22 cellular contexts compared by ENCODE assay signal in the genomic region with DNA sequence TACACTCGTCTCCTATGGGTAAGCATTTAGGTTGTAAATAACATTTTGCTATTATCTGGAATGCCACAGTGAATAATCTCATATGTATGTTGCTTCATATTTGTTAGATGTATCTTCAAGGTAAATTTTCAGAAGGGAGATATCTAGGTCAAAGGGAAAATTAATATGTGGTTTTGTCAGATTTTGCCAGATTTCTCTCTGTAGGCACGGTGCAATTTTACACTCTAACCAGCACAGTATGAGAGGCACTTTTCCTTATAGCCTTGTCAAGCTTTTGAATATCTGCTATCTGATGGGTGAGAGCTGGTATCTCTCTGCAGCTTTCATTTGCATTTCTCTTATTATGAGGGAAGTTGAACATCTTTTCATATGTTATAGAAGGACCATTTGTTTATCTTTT.
A peak's percentile ranks its signal among the peaks of the same experiment; 100 is the strongest.
DNase-seq lines count a peak whose midpoint lies in the region; ATAC-seq lines count a peak whose summit lies in the region.
"Had no signal": no experiment of that assay in that cellular context is flagged by ENCODE, and none has a peak within 500 bp of the region (broad histone marks: within the 10 kb centered on the region; RNA-seq: fewer than 3 reads in every experiment).

No MANE protein-coding gene starts in this region.

- POLR2A ChIA-PET in naive thymus-derived CD4-positive, alpha-beta T cell (lab: Charles Lee): no interaction called here

- intact Hi-C loops in naive thymus-derived CD4-positive, alpha-beta T cell (cut with micrococcal nuclease): no loop called here

- DNase-seq in activated naive CD4-positive, alpha-beta T cell treated with anti-CD3 and anti-CD28 coated beads, Interleukin-2, amount 50 U/mL, for 72 hours (ENCODE audit: low spot score in 2 of 2): no peak
- DNase-seq in naive thymus-derived CD4-positive, alpha-beta T cell: no peak
- DNase-seq in T-helper 9 cell (no peak), SIG-M5 treated with dmso at 0.1 percent for 504 hours (lab: John Stamatoyannopoulos, UW; ENCODE audit: unreplicated experiment) (no peak)
- DNase-seq: activated CD4-positive, alpha-beta T cell treated with anti-CD3 and anti-CD28 coated beads for 36 hours; activated effector memory CD4-positive, alpha-beta T cell treated with Interleukin-2 at 50 U/mL for 16 hours; adrenal gland; BE2C; H7; IMR-90; left ventricle myocardium superior; NCI-H446 treated with DMSO at 0.1 percent for 48 hours had no signal

- CTCF ChIA-PET in naive thymus-derived CD4-positive, alpha-beta T cell (lab: Charles Lee): no interaction called here

- H3K4me1 Mint-ChIP-seq in activated naive CD4-positive, alpha-beta T cell treated with anti-CD3 and anti-CD28 coated beads, Interleukin-2, amount 50 U/mL, for 24 hours: peaks cover 20% of the 10 kb centered on the region
- peaks cover 9% of the 10 kb centered on the region for H3K4me1 Mint-ChIP-seq in activated T-helper 17 cell treated with anti-CD3 and anti-CD28 coated beads, Interleukin-2, amount 50 U/mL, for 72 hours
- H3K4me1 Mint-ChIP-seq in naive thymus-derived CD4-positive, alpha-beta T cell: peaks cover 12 to 33% (median 17%) of the 10 kb centered on the region in 7 donors

- no peaks in the 10 kb centered on the region for H3K4me1 ChIP-seq in naive thymus-derived CD4-positive, alpha-beta T cell (ENCODE audit: control insufficient read depth in 2 of 2, insufficient read depth in 2 of 2, low read length in 2 of 2)

- peaks cover 19% of the 10 kb centered on the region for H3K36me3 Mint-ChIP-seq in activated naive CD4-positive, alpha-beta T cell treated with anti-CD3 and anti-CD28 coated beads, Interleukin-2, amount 50 U/mL, for 24 hours
- H3K36me3 Mint-ChIP-seq in activated naive CD4-positive, alpha-beta T cell treated with anti-CD3 and anti-CD28 coated beads, Interleukin-2, amount 50 U/mL, for 72 hours: peaks cover 6 to 12% of the 10 kb centered on the region in 2 donors
- peaks cover 99% of the 10 kb centered on the region for H3K36me3 Mint-ChIP-seq in activated T-helper 17 cell treated with anti-CD3 and anti-CD28 coated beads, Interleukin-2, amount 50 U/mL, for 72 hours (ENCODE audit: low read depth)
- H3K36me3 Mint-ChIP-seq in naive thymus-derived CD4-positive, alpha-beta T cell: peaks cover 8 to 63% (median 37%) of the 10 kb centered on the region in 5 donors

- no peak overlapping the region for H3K27ac ChIP-seq in naive thymus-derived CD4-positive, alpha-beta T cell (ENCODE audit: low read depth, low read length)
- H3K27ac ChIP-seq: adrenal gland, epithelial cell of prostate, RWPE1, tibial nerve had no signal

- H3K27me3 ChIP-seq in naive thymus-derived CD4-positive, alpha-beta T cell (ENCODE audit: control insufficient read depth in 2 of 2, insufficient read depth in 2 of 2, low read length in 2 of 2): no peaks in the 10 kb centered on the region
- H3K27me3 ChIP-seq: adrenal gland, BE2C, tibial nerve had no signal

- H3K4me3 Mint-ChIP-seq in activated naive CD4-positive, alpha-beta T cell treated with anti-CD3 and anti-CD28 coated beads, Interleukin-2, amount 50 U/mL, for 24 hours: no peak overlapping the region
- no peak overlapping the region for H3K4me3 Mint-ChIP-seq in activated T-helper 17 cell treated with anti-CD3 and anti-CD28 coated beads, Interleukin-2, amount 50 U/mL, for 72 hours
- H3K4me3 Mint-ChIP-seq in naive thymus-derived CD4-positive, alpha-beta T cell: no peak overlapping the region
- H3K4me3 Mint-ChIP-seq: activated CD4-positive, alpha-beta T cell treated with anti-CD3 and anti-CD28 coated beads for 36 hours; brain; stimulated activated naive CD8-positive, alpha-beta T cell treated with anti-CD3 and anti-CD28 coated beads, Interleukin-15, Interleukin-2, amounts not matched to agents 100 ng/mL and 50 ng/mL, for 24 hours had no signal

- no peaks in the 10 kb centered on the region for H3K9me3 Mint-ChIP-seq in activated naive CD4-positive, alpha-beta T cell treated with anti-CD3 and anti-CD28 coated beads, Interleukin-2, amount 50 U/mL, for 24 hours
- no peaks in the 10 kb centered on the region for H3K9me3 Mint-ChIP-seq in activated naive CD4-positive, alpha-beta T cell treated with anti-CD3 and anti-CD28 coated beads, Interleukin-2, amount 50 U/mL, for 72 hours
- no peaks in the 10 kb centered on the region for H3K9me3 Mint-ChIP-seq in activated T-helper 17 cell treated with anti-CD3 and anti-CD28 coated beads, Interleukin-2, amount 50 U/mL, for 72 hours
- H3K9me3 Mint-ChIP-seq in naive thymus-derived CD4-positive, alpha-beta T cell: no peaks in the 10 kb centered on the region
- H3K9me3 Mint-ChIP-seq: brain; stimulated activated naive CD8-positive, alpha-beta T cell treated with anti-CD3 and anti-CD28 coated beads, Interleukin-15, Interleukin-2, amounts not matched to agents 100 ng/mL and 50 ng/mL, for 24 hours had no signal

- peak overlapping the region; percentile 52 for H3K27ac Mint-ChIP-seq in activated naive CD4-positive, alpha-beta T cell treated with anti-CD3 and anti-CD28 coated beads, Interleukin-2, amount 50 U/mL, for 24 hours
- no peak overlapping the region for H3K27ac Mint-ChIP-seq in activated naive CD4-positive, alpha-beta T cell treated with anti-CD3 and anti-CD28 coated beads, Interleukin-2, amount 50 U/mL, for 72 hours
- peak overlapping the region; percentile 88 for H3K27ac Mint-ChIP-seq in activated T-helper 17 cell treated with anti-CD3 and anti-CD28 coated beads, Interleukin-2, amount 50 U/mL, for 72 hours
- H3K27ac Mint-ChIP-seq in naive thymus-derived CD4-positive, alpha-beta T cell: peak overlapping the region in 7 of 9 donors; percentile 2 to 75 (median 41)
- H3K27ac Mint-ChIP-seq: activated CD4-positive, alpha-beta T cell treated with anti-CD3 and anti-CD28 coated beads for 36 hours; brain; stimulated activated naive CD8-positive, alpha-beta T cell treated with anti-CD3 and anti-CD28 coated beads, Interleukin-15, Interleukin-2, amounts not matched to agents 100 ng/mL and 50 ng/mL, for 24 hours had no signal

- H3K9me3 ChIP-seq in naive thymus-derived CD4-positive, alpha-beta T cell (ENCODE audit: control insufficient read depth in 2 of 3, low read length in 3 of 3): no peaks in the 10 kb centered on the region
- H3K9me3 ChIP-seq: adrenal gland, BE2C, tibial nerve had no signal

- H3K36me3 ChIP-seq in naive thymus-derived CD4-positive, alpha-beta T cell (ENCODE audit: control insufficient read depth in 2 of 3, insufficient read depth in 3 of 3, low read length in 3 of 3): peaks cover 9 to 67% (median 26%) of the 10 kb centered on the region in 3 experiments
- H3K36me3 ChIP-seq: BE2C had no signal

- no peaks in the 10 kb centered on the region for H3K27me3 Mint-ChIP-seq in activated naive CD4-positive, alpha-beta T cell treated with anti-CD3 and anti-CD28 coated beads, Interleukin-2, amount 50 U/mL, for 24 hours
- H3K27me3 Mint-ChIP-seq in activated T-helper 17 cell treated with anti-CD3 and anti-CD28 coated beads, Interleukin-2, amount 50 U/mL, for 72 hours: no peaks in the 10 kb centered on the region
- no peaks in the 10 kb centered on the region for H3K27me3 Mint-ChIP-seq in naive thymus-derived CD4-positive, alpha-beta T cell
- H3K27me3 Mint-ChIP-seq: activated CD4-positive, alpha-beta T cell treated with anti-CD3 and anti-CD28 coated beads for 36 hours; brain; stimulated activated naive CD8-positive, alpha-beta T cell treated with anti-CD3 and anti-CD28 coated beads, Interleukin-15, Interleukin-2, amounts not matched to agents 100 ng/mL and 50 ng/mL, for 24 hours had no signal

- ATAC-seq in activated naive CD4-positive, alpha-beta T cell treated with anti-CD3 and anti-CD28 coated beads, Interleukin-2, amount 50 U/mL, for 72 hours: no peak
- ATAC-seq in activated T-helper 17 cell treated with anti-CD3 and anti-CD28 coated beads, Interleukin-2, amount 50 U/mL, for 72 hours (replicated peaks): no peak
- no peak for ATAC-seq in naive thymus-derived CD4-positive, alpha-beta T cell
- ATAC-seq in GM18873 (IDR thresholded peaks at IDR 0.05; ENCODE audit: low FRiP score, unreplicated experiment) (no peak), GM18517 (IDR thresholded peaks at IDR 0.05; ENCODE audit: unreplicated experiment) (no peak)
- ATAC-seq: activated CD4-positive, alpha-beta T cell treated with anti-CD3 and anti-CD28 coated beads for 36 hours; GM12878; left ventricle myocardium superior had no signal

- H3K4me3 ChIP-seq in naive thymus-derived CD4-positive, alpha-beta T cell (ENCODE audit: low read length): no peak overlapping the region
- H3K4me3 ChIP-seq: adrenal gland, GM12878, tibial nerve had no signal

Comparison
In these comparisons a context has a peak if more than half of its experiments do, and no peak if none do; other contexts are left out.
1. H3K27ac Mint-ChIP-seq: peak in activated naive CD4-positive, alpha-beta T cell treated with anti-CD3 and anti-CD28 coated beads, Interleukin-2, amount 50 U/mL, for 24 hours (single experiment), activated T-helper 17 cell treated with anti-CD3 and anti-CD28 coated beads, Interleukin-2, amount 50 U/mL, for 72 hours (single experiment) and naive thymus-derived CD4-positive, alpha-beta T cell (7 of 9); none in activated naive CD4-positive, alpha-beta T cell treated with anti-CD3 and anti-CD28 coated beads, Interleukin-2, amount 50 U/mL, for 72 hours (0 of 2).